In the genomic region with DNA sequence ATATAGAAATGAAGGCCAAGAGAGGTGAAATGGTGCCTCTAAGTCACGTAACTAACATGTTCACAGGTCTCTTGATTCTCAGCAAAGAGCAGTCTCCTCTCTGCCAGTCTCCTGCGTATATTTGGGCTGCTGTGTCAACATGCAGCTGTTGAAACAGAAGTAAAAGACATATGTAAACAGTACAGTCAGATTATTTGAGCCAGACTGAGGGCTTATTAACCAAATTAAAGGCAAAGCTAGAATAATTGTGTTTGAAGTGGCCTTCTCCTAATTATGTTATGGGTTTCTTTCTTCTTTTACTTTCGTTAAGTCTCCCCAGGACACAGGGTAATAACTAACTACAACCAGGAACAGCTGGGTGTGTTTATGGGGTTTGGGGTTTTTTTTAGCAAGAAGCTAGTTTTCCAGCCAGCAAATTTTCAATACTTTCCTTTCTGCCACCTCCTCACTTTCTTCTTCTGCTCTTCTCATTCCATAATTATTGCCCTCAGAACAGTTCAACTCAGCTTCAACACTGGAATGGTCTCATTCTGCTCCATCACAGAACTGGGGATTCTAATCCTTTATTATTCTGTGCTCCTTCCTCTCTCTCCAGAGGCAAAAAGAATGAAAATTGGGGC, we compare ENCODE assay signal across 1 cellular context.
A peak's percentile ranks its signal among the peaks of the same experiment; 100 is the strongest.
TF ChIP-seq lines count a peak whose summit lies in the region.

No MANE protein-coding gene starts in this region.

TF ChIP-seq in HepG2, 621 proteins besides CTCF, POLR2A, EP300 and RAD21 (continued from another document):
- TF ChIP-seq ZBED4 (CRISPR knock-in tag; IDR thresholded peaks at IDR 0.05; ENCODE audit: borderline replicate concordance) = peak; percentile 69; the same call in 1 of the 2 replicates
- TF ChIP-seq TARDBP (CRISPR knock-in tag; IDR thresholded peaks at IDR 0.05) = 0 out of 2 replicates have a peak, but pooled peaks have one; percentile 28
- no peak for TF ChIP-seq PAF1 (CRISPR knock-in tag; IDR thresholded peaks at IDR 0.05)
- TF ChIP-seq LCORL (IDR thresholded peaks at IDR 0.05) = peak; percentile 43; the same call in 1 of the 2 replicates
- peak; percentile 95 for TF ChIP-seq LCORL (CRISPR knock-in tag; IDR thresholded peaks at IDR 0.05)
- peak; percentile 62; the same call in 1 of the 2 replicates for TF ChIP-seq ZNF124 (CRISPR knock-in tag; IDR thresholded peaks at IDR 0.05)
- TF ChIP-seq ELF4 (CRISPR knock-in tag; IDR thresholded peaks at IDR 0.05; ENCODE audit: borderline replicate concordance) = no peak
- TF ChIP-seq CREB1 (IDR thresholded peaks at IDR 0.05) = no peak
- peak; percentile 46; the same call in 1 of the 2 replicates for TF ChIP-seq CREB1 (CRISPR knock-in tag; IDR thresholded peaks at IDR 0.05)
- no peak for TF ChIP-seq CCAR2 (optimal IDR thresholded peaks at IDR 0.05; ENCODE audit: low read depth, low read length)
- no peak; the same call in 1 of the 2 replicates for TF ChIP-seq SPEN (CRISPR knock-in tag; IDR thresholded peaks at IDR 0.05; ENCODE audit: low read depth)
- no peak for TF ChIP-seq SOX6 (IDR thresholded peaks at IDR 0.05)
- TF ChIP-seq SOX6 (CRISPR knock-in tag; IDR thresholded peaks at IDR 0.05) = peak; percentile 60; the same call in 1 of the 2 replicates
- peak; percentile 64; the same call in 1 of the 2 replicates for TF ChIP-seq MIER3 (CRISPR knock-in tag; IDR thresholded peaks at IDR 0.05; ENCODE audit: borderline replicate concordance)
- TF ChIP-seq CC2D1A (CRISPR knock-in tag; IDR thresholded peaks at IDR 0.05) = 0 out of 2 replicates have a peak, but pooled peaks have one; percentile 11
- TF ChIP-seq ZBTB3 (CRISPR knock-in tag; IDR thresholded peaks at IDR 0.05; ENCODE audit: borderline replicate concordance, low read depth) = no peak
- no peak for TF ChIP-seq ZNF382 (CRISPR knock-in tag; IDR thresholded peaks at IDR 0.05; ENCODE audit: borderline replicate concordance)
- TF ChIP-seq ZNF441 (CRISPR knock-in tag; IDR thresholded peaks at IDR 0.05; ENCODE audit: borderline replicate concordance) = no peak
- peak; percentile 78 for TF ChIP-seq TFAP4 (IDR thresholded peaks at IDR 0.05; ENCODE audit: borderline replicate concordance, low read depth)
- TF ChIP-seq PHF21A (CRISPR knock-in tag; IDR thresholded peaks at IDR 0.05) = 0 out of 2 replicates have a peak, but pooled peaks have one; percentile 34
- no peak for TF ChIP-seq CBX5 (CRISPR knock-in tag; IDR thresholded peaks at IDR 0.05; ENCODE audit: borderline replicate concordance)
- TF ChIP-seq ZNF451 (CRISPR knock-in tag; IDR thresholded peaks at IDR 0.05) = no peak
- no peak for TF ChIP-seq FOXC1 (CRISPR knock-in tag; IDR thresholded peaks at IDR 0.05; ENCODE audit: borderline replicate concordance)
- TF ChIP-seq KAT8 (CRISPR knock-in tag; IDR thresholded peaks at IDR 0.05) = peak; percentile 50; the same call in 1 of the 2 replicates
- peak; percentile 74; the same call in 1 of the 2 replicates for TF ChIP-seq IRF2 (CRISPR knock-in tag; IDR thresholded peaks at IDR 0.05)
- TF ChIP-seq ZNF687 (CRISPR knock-in tag; IDR thresholded peaks at IDR 0.05) = no peak
- TF ChIP-seq KDM6A (CRISPR knock-in tag; IDR thresholded peaks at IDR 0.05; ENCODE audit: low read depth) = peak; percentile 53
- no peak for TF ChIP-seq ZNF709 (CRISPR knock-in tag; IDR thresholded peaks at IDR 0.05)
- peak; percentile 75; the same call in 1 of the 2 replicates for TF ChIP-seq FOXO1 (CRISPR knock-in tag; IDR thresholded peaks at IDR 0.05)
- TF ChIP-seq PRDM15 (CRISPR knock-in tag; IDR thresholded peaks at IDR 0.05) = no peak
- TF ChIP-seq ZNF562 (CRISPR knock-in tag; IDR thresholded peaks at IDR 0.05; ENCODE audit: borderline replicate concordance) = no peak
